21 cellular contexts compared by ENCODE assay signal in genomic region chr3:62677926-62678325, GRCh38.
"Had no signal": no experiment of that assay in that cellular context is flagged by ENCODE, and none has a peak within 500 bp of the region (broad histone marks: within the 10 kb centered on the region; RNA-seq: fewer than 3 reads in every experiment).

No MANE protein-coding gene starts in this region.

- H3K9me3 Mint-ChIP-seq: activated CD4-positive, alpha-beta memory T cell treated with anti-CD3 and anti-CD28 coated beads, Interleukin-2, amount 10 ng/mL, durations not matched to agents 7 days and 5 days; activated naive CD4-positive, alpha-beta T cell treated with anti-CD3 and anti-CD28 coated beads, Interleukin-2, amount 50 U/mL, for 24 hours had no signal

- H3K4me3 Mint-ChIP-seq: activated CD4-positive, alpha-beta memory T cell treated with anti-CD3 and anti-CD28 coated beads, Interleukin-2, amount 10 ng/mL, durations not matched to agents 7 days and 5 days; activated CD4-positive, alpha-beta T cell treated with anti-CD3 and anti-CD28 coated beads for 36 hours; activated naive CD4-positive, alpha-beta T cell treated with anti-CD3 and anti-CD28 coated beads, Interleukin-2, amount 50 U/mL, for 24 hours; activated T-helper 17 cell treated with anti-CD3 and anti-CD28 coated beads, Interleukin-2, amount 50 U/mL, for 72 hours; central memory CD8-positive, alpha-beta T cell; T-helper 17 cell had no signal

- DNase-seq: activated CD4-positive, alpha-beta memory T cell treated with anti-CD3 and anti-CD28 coated beads, Interleukin-2, amount 10 ng/mL, durations not matched to agents 7 days and 5 days; activated CD4-positive, alpha-beta T cell treated with anti-CD3 and anti-CD28 coated beads for 36 hours; activated CD4-positive, alpha-beta T cell treated with anti-CD3 and anti-CD28 coated beads, Interleukin-2, amount 50 U/mL, for 1 hour; activated gamma-delta T cell treated with Interleukin-2 at 50 U/mL for 16 hours; activated T-cell treated with anti-CD3 and anti-CD28 coated beads for 4 hours; activated T-cell treated with anti-CD3 and anti-CD28 coated beads, Interleukin-2, amount 50 U/mL, for 48 hours; body of pancreas; KG1; NCI-H1092; NCI-H1417 treated with DMSO at 0.1 percent for 48 hours; NCI-H1694; NCI-H2081; NCI-H446; NCI-H524; SIG-M5; T-helper 17 cell; T-helper 9 cell had no signal

- H3K4me1 ChIP-seq: ascending aorta had no signal

- H3K27me3 ChIP-seq: ascending aorta, body of pancreas had no signal

- H3K9me3 ChIP-seq: ascending aorta, body of pancreas had no signal

- H3K27ac ChIP-seq: ascending aorta had no signal

- H3K36me3 Mint-ChIP-seq: activated naive CD4-positive, alpha-beta T cell treated with anti-CD3 and anti-CD28 coated beads, Interleukin-2, amount 50 U/mL, for 24 hours had no signal

- H3K36me3 ChIP-seq: ascending aorta had no signal

- H3K27me3 Mint-ChIP-seq: activated naive CD4-positive, alpha-beta T cell treated with anti-CD3 and anti-CD28 coated beads, Interleukin-2, amount 50 U/mL, for 24 hours; central memory CD8-positive, alpha-beta T cell had no signal

- H3K4me1 Mint-ChIP-seq: activated CD4-positive, alpha-beta memory T cell treated with anti-CD3 and anti-CD28 coated beads, Interleukin-2, amount 10 ng/mL, durations not matched to agents 7 days and 5 days; activated CD4-positive, alpha-beta T cell treated with anti-CD3 and anti-CD28 coated beads for 36 hours; activated naive CD4-positive, alpha-beta T cell treated with anti-CD3 and anti-CD28 coated beads, Interleukin-2, amount 50 U/mL, for 24 hours; activated T-helper 17 cell treated with anti-CD3 and anti-CD28 coated beads, Interleukin-2, amount 50 U/mL, for 72 hours; central memory CD8-positive, alpha-beta T cell; T-helper 17 cell had no signal

- H3K4me3 ChIP-seq: ascending aorta, body of pancreas had no signal

- H3K27ac Mint-ChIP-seq: activated CD4-positive, alpha-beta memory T cell treated with anti-CD3 and anti-CD28 coated beads, Interleukin-2, amount 10 ng/mL, durations not matched to agents 7 days and 5 days; activated CD4-positive, alpha-beta T cell treated with anti-CD3 and anti-CD28 coated beads for 36 hours; activated naive CD4-positive, alpha-beta T cell treated with anti-CD3 and anti-CD28 coated beads, Interleukin-2, amount 50 U/mL, for 24 hours; activated T-helper 17 cell treated with anti-CD3 and anti-CD28 coated beads, Interleukin-2, amount 50 U/mL, for 72 hours; T-helper 17 cell had no signal
